19 cellular contexts compared by ENCODE assay signal in genomic region chr4:151660676-151661075, GRCh38.
"Had no signal": no experiment of that assay in that cellular context is flagged by ENCODE, and none has a peak within 500 bp of the region (broad histone marks: within the 10 kb centered on the region; RNA-seq: fewer than 3 reads in every experiment).

No MANE protein-coding gene starts in this region.

- H3K27ac Mint-ChIP-seq: activated B cell treated with CpG ODN at 0.5 μM for 24 hours; activated CD4-positive, alpha-beta memory T cell treated with anti-CD3 and anti-CD28 coated beads, Interleukin-2, amount 10 ng/mL, durations not matched to agents 7 days and 5 days; T-helper 1 cell treated with Interleukin-12 subunit alpha and Interleukin-12 subunit beta and Interleukin-4 antibody, amounts not matched to agents 30 μg/mL and 1 μg/mL, for 36 hours had no signal

- DNase-seq: activated B cell treated with CpG ODN at 0.5 μM for 24 hours; activated CD4-positive, alpha-beta memory T cell treated with anti-CD3 and anti-CD28 coated beads, Interleukin-2, amount 10 ng/mL, durations not matched to agents 7 days and 5 days; activated CD4-positive, alpha-beta T cell treated with anti-CD3 and anti-CD28 coated beads for 1 hour; activated CD4-positive, alpha-beta T cell treated with anti-CD3 and anti-CD28 coated beads, Interleukin-2, amount 50 U/mL, for 1 hour; activated CD8-positive, alpha-beta memory T cell treated with anti-CD3 and anti-CD28 coated beads, Interleukin-2, amount 50 U/mL, for 48 hours; activated T-cell treated with anti-CD3 and anti-CD28 coated beads, Interleukin-2, amount 50 U/mL, for 1 hour; amygdala; cerebellar nuclear complex; Kasumi-1; KBM-7; NCI-H1105 treated with DMSO at 0.1 percent for 48 hours; NCI-H1436 treated with DMSO at 0.1 percent for 48 hours; NCI-H187; NCI-H2081; NCI-H510A treated with DMSO at 0.1 percent for 48 hours; NCI-H69; NK-92 treated with Interleukin-12 subunit alpha and Interleukin-12 subunit beta, amount 100 ng/mL, for 24 hours; SHP77 treated with DMSO at 0.1 percent for 48 hours had no signal

- H3K27me3 Mint-ChIP-seq: activated B cell treated with CpG ODN at 0.5 μM for 24 hours; activated CD4-positive, alpha-beta memory T cell treated with anti-CD3 and anti-CD28 coated beads, Interleukin-2, amount 10 ng/mL, durations not matched to agents 7 days and 5 days had no signal

- H3K4me3 Mint-ChIP-seq: activated B cell treated with CpG ODN at 0.5 μM for 24 hours; activated CD4-positive, alpha-beta memory T cell treated with anti-CD3 and anti-CD28 coated beads, Interleukin-2, amount 10 ng/mL, durations not matched to agents 7 days and 5 days; T-helper 1 cell treated with Interleukin-12 subunit alpha and Interleukin-12 subunit beta and Interleukin-4 antibody, amounts not matched to agents 30 μg/mL and 1 μg/mL, for 36 hours had no signal

- H3K4me1 Mint-ChIP-seq: activated B cell treated with CpG ODN at 0.5 μM for 24 hours had no signal

- H3K9me3 Mint-ChIP-seq: activated B cell treated with CpG ODN at 0.5 μM for 24 hours; activated CD4-positive, alpha-beta memory T cell treated with anti-CD3 and anti-CD28 coated beads, Interleukin-2, amount 10 ng/mL, durations not matched to agents 7 days and 5 days; T-helper 1 cell treated with Interleukin-12 subunit alpha and Interleukin-12 subunit beta and Interleukin-4 antibody, amounts not matched to agents 30 μg/mL and 1 μg/mL, for 36 hours had no signal
